9 cellular contexts compared by ENCODE assay signal in genomic region chr10:52729259-52730104, GRCh38. TPM values are rescaled to one million over a fixed set of nuclear protein-coding genes. Genes with fewer than 3 reads are reported as not detected.
A peak's percentile ranks its signal among the peaks of the same experiment; 100 is the strongest.
DNase-seq lines count a peak whose midpoint lies in the region; ATAC-seq and TF ChIP-seq lines count a peak whose summit lies in the region.
"Had no signal": no experiment of that assay in that cellular context is flagged by ENCODE, and none has a peak within 500 bp of the region (broad histone marks: within the 10 kb centered on the region; RNA-seq: fewer than 3 reads in every experiment).

No MANE protein-coding gene starts in this region.

- H3K9me3 Mint-ChIP-seq in nephron = peaks cover 5% of the 10 kb centered on the region

- H3K4me3 Mint-ChIP-seq in nephron = no peak overlapping the region

- no peaks in the 10 kb centered on the region for H3K27me3 Mint-ChIP-seq in nephron (ENCODE audit: low read depth)

- DNase-seq in Ammon's horn (ENCODE audit: low spot score) (peak; percentile 32), NCI-H2227 treated with DMSO at 0.1 percent for 48 hours (lab: John Stamatoyannopoulos, UW) (peak; percentile 21), dermis blood vessel endothelial cell (peak; percentile 68), D341Med (ENCODE audit: low spot score) (no peak)
- DNase-seq in stimulated activated CD4-positive, alpha-beta T cell treated with anti-CD3 and anti-CD28 coated beads, Interleukin-2, amount 100 ng/mL, for 24 hours = no peak
- no peak for DNase-seq in activated CD4-positive, alpha-beta T cell treated with anti-CD3 and anti-CD28 coated beads, Interleukin-2, amount 50 U/mL, for 48 hours

- H3K27ac Mint-ChIP-seq in nephron = no peak overlapping the region

- H3K4me1 Mint-ChIP-seq in nephron = no peaks in the 10 kb centered on the region

- ATAC-seq in GM21390 (IDR thresholded peaks at IDR 0.05; ENCODE audit: unreplicated experiment) = peak; percentile 49

- no peaks in the 10 kb centered on the region for H3K36me3 Mint-ChIP-seq in nephron (ENCODE audit: low read depth)

- peak; percentile 59 to 74 (median 63) for TF ChIP-seq CTCF in nephron (IDR thresholded peaks at IDR 0.05; ENCODE audit: unreplicated experiment in 3 of 3)

RNA-seq across cellular contexts. Expression of gene MBL2, which starts 43.1 kb away (rescaled TPM):
- total RNA-seq in dermis blood vessel endothelial cell = not detected in 2 replicates
- total RNA-seq: urinary bladder had no signal

Comparison
In these comparisons a context has a peak if more than half of its experiments do, and no peak if none do; other contexts are left out.
1. DNase-seq: peak in Ammon's horn (single experiment), NCI-H2227 treated with DMSO at 0.1 percent for 48 hours (single experiment) and dermis blood vessel endothelial cell (single experiment); none in D341Med (single experiment), stimulated activated CD4-positive, alpha-beta T cell treated with anti-CD3 and anti-CD28 coated beads, Interleukin-2, amount 100 ng/mL, for 24 hours (0 of 2) and activated CD4-positive, alpha-beta T cell treated with anti-CD3 and anti-CD28 coated beads, Interleukin-2, amount 50 U/mL, for 48 hours (0 of 2).